Comparison of ENCODE assay signal across 14 cellular contexts in the genomic region with DNA sequence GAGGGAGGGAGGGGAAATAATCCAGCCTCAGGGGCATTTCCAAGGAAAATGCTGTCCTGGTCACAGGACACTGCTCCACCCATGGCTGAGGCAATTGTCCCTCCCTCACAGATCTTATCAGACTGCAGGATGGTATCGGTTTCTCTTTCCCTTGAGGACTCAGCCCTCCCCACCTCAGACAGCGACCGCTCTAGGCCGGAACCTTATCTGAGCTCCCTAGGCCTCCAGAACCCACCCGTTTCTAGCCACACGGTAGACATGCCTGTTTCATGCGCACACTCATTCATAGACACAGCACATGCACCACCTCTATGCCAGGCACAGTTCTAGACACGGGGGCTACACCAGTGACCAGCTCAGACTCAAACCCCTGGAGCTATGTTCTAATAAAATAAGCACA. TPM values are rescaled to one million over a fixed set of nuclear protein-coding genes. Genes with fewer than 3 reads are reported as not detected.
DNase-seq lines count a peak whose midpoint lies in the region; ATAC-seq and TF ChIP-seq lines count a peak whose summit lies in the region.
"Had no signal": no experiment of that assay in that cellular context is flagged by ENCODE, and none has a peak within 500 bp of the region (broad histone marks: within the 10 kb centered on the region; RNA-seq: fewer than 3 reads in every experiment).

No MANE protein-coding gene starts in this region.

- intact Hi-C loops in CD4-positive, alpha-beta T cell (cut with DNase I, micrococcal nuclease), result no loop called here

- H3K27ac Mint-ChIP-seq in stimulated activated naive CD8-positive, alpha-beta T cell treated with anti-CD3 and anti-CD28 coated beads, Interleukin-15, amount 100 ng/mL, for 72 hours, result no peak overlapping the region
- no peak overlapping the region for H3K27ac Mint-ChIP-seq in CD4-positive, alpha-beta T cell

- no peak for DNase-seq in stimulated activated naive CD8-positive, alpha-beta T cell treated with anti-CD3 and anti-CD28 coated beads, Interleukin-15, amount 100 ng/mL, for 72 hours
- no peak for DNase-seq in stimulated activated naive CD8-positive, alpha-beta T cell treated with anti-CD3 and anti-CD28 coated beads, Interleukin-15, Interleukin-2, amounts not matched to agents 100 U/mL and 50 U/mL, for 24 hours
- DNase-seq in RPMI7951 (ENCODE audit: low read depth) (peak; percentile 77), left kidney (ENCODE audit: low read depth, low spot score) (peak; percentile 68), ecto neural progenitor cell (ENCODE audit: low spot score) (no peak), NCI-H2171 (lab: John Stamatoyannopoulos, UW) (no peak)
- no peak for DNase-seq in CD4-positive, alpha-beta T cell
- DNase-seq: activated gamma-delta T cell treated with Interleukin-2 at 50 U/mL for 16 hours; AML-193; stimulated activated CD4-positive, alpha-beta T cell treated with anti-CD3 and anti-CD28 coated beads, Interleukin-1b, Interleukin-23, amount 100 ng/mL, for 48 hours had no signal

- POLR2A ChIA-PET in CD4-positive, alpha-beta T cell (lab: Charles Lee), result no interaction called here

- ATAC-seq in stimulated activated naive CD8-positive, alpha-beta T cell treated with anti-CD3 and anti-CD28 coated beads, Interleukin-15, amount 100 ng/mL, for 72 hours, result peak; percentile 48
- no peak for ATAC-seq in stimulated activated naive CD8-positive, alpha-beta T cell treated with anti-CD3 and anti-CD28 coated beads, Interleukin-15, Interleukin-2, amounts not matched to agents 100 U/mL and 50 U/mL, for 24 hours
- no peak for ATAC-seq in GM18909 (IDR thresholded peaks at IDR 0.05; ENCODE audit: poor library complexity, unreplicated experiment)
- no peak for ATAC-seq in CD4-positive, alpha-beta T cell (ENCODE audit: poor library complexity)

- peaks cover 6% of the 10 kb centered on the region for H3K27me3 ChIP-seq in CD4-positive, alpha-beta T cell (ENCODE audit: control insufficient read depth, insufficient read depth, low read length)
- H3K27me3 ChIP-seq: cardiac muscle cell had no signal

- CTCF ChIA-PET in CD4-positive, alpha-beta T cell (lab: Charles Lee), result no interaction called here

- no peaks in the 10 kb centered on the region for H3K4me1 Mint-ChIP-seq in stimulated activated naive CD8-positive, alpha-beta T cell treated with anti-CD3 and anti-CD28 coated beads, Interleukin-15, amount 100 ng/mL, for 72 hours
- no peaks in the 10 kb centered on the region for H3K4me1 Mint-ChIP-seq in CD4-positive, alpha-beta T cell (ENCODE audit: low read depth)

- no peak overlapping the region for H3K4me3 Mint-ChIP-seq in stimulated activated naive CD8-positive, alpha-beta T cell treated with anti-CD3 and anti-CD28 coated beads, Interleukin-15, amount 100 ng/mL, for 72 hours
- no peak overlapping the region for H3K4me3 Mint-ChIP-seq in CD4-positive, alpha-beta T cell

- no peaks in the 10 kb centered on the region for H3K9me3 ChIP-seq in CD4-positive, alpha-beta T cell (ENCODE audit: control insufficient read depth, low read length)

- H3K27ac ChIP-seq in CD4-positive, alpha-beta T cell (ENCODE audit: low read depth, low read length), result no peak overlapping the region
- H3K27ac ChIP-seq: cardiac muscle cell, HL-60 had no signal

- H3K36me3 Mint-ChIP-seq in CD4-positive, alpha-beta T cell (ENCODE audit: low read depth), result no peaks in the 10 kb centered on the region

- peaks cover 20% of the 10 kb centered on the region for H3K27me3 Mint-ChIP-seq in stimulated activated naive CD8-positive, alpha-beta T cell treated with anti-CD3 and anti-CD28 coated beads, Interleukin-15, amount 100 ng/mL, for 72 hours
- H3K27me3 Mint-ChIP-seq in CD4-positive, alpha-beta T cell, result peaks cover 33% of the 10 kb centered on the region

- TF ChIP-seq CTCF in CD4-positive, alpha-beta T cell (IDR thresholded peaks at IDR 0.05), result no peak

- H3K9me3 Mint-ChIP-seq in stimulated activated naive CD8-positive, alpha-beta T cell treated with anti-CD3 and anti-CD28 coated beads, Interleukin-15, amount 100 ng/mL, for 72 hours, result peaks cover 0 to 5% of the 10 kb centered on the region in 2 donors
- no peaks in the 10 kb centered on the region for H3K9me3 Mint-ChIP-seq in CD4-positive, alpha-beta T cell

RNA-seq across cellular contexts. Expression of a gene that starts 10.1 kb away (rescaled TPM):
- not detected in 2 replicates for total RNA-seq in RPMI7951 (2014; rRNA removed; shearing (Covaris generic))
- total RNA-seq in CD4-positive, alpha-beta T cell, result not detected
- total RNA-seq: cardiac muscle cell, endothelial cell of umbilical vein had no signal

RNA-seq across cellular contexts. Expression of a gene that starts 30.3 kb away (rescaled TPM):
- total RNA-seq in RPMI7951 (2014; rRNA removed; shearing (Covaris generic)), result under 0.01 and 0.39 TPM in 2 replicates
- total RNA-seq in CD4-positive, alpha-beta T cell, result not detected

Comparison
In these comparisons a context has a peak if more than half of its experiments do, and no peak if none do; other contexts are left out.
1. DNase-seq: peak in RPMI7951 (single experiment) and left kidney (single experiment); none in stimulated activated naive CD8-positive, alpha-beta T cell treated with anti-CD3 and anti-CD28 coated beads, Interleukin-15, amount 100 ng/mL, for 72 hours (0 of 2), stimulated activated naive CD8-positive, alpha-beta T cell treated with anti-CD3 and anti-CD28 coated beads, Interleukin-15, Interleukin-2, amounts not matched to agents 100 U/mL and 50 U/mL, for 24 hours (single experiment), ecto neural progenitor cell (single experiment), NCI-H2171 (single experiment) and CD4-positive, alpha-beta T cell (0 of 10).